In the genomic region with DNA sequence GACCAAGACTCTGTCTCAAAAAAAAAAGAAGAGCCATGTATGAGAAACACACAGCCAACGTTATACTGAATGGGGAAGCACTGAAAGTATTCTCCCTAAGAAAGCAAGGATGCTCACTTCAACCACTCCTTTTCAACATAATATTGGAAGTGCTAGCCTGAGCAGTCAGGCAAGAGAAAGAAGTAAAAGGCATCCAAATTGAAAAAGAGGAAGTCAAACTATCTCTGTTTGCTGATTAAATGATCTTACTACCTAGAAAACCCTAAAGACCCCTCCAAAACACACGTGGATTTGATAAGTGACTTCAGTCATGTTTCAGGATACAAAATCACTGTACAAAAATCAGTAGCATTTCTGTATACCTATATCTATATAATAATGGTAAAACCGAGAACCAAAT, we compare ENCODE assay signal across 35 cellular contexts.
"Had no signal": no experiment of that assay in that cellular context is flagged by ENCODE, and none has a peak within 500 bp of the region (broad histone marks: within the 10 kb centered on the region; RNA-seq: fewer than 3 reads in every experiment).

No MANE protein-coding gene starts in this region.

- H3K27ac ChIP-seq: adrenal gland, body of pancreas, brain microvascular endothelial cell, breast epithelium, WERI-Rb-1 had no signal

- H3K9me3 ChIP-seq: adrenal gland, body of pancreas, breast epithelium had no signal

- H3K36me3 ChIP-seq: breast epithelium, WERI-Rb-1 had no signal

- DNase-seq: activated CD4-positive, alpha-beta memory T cell treated with anti-CD3 and anti-CD28 coated beads for 36 hours; activated CD4-positive, alpha-beta T cell treated with anti-CD3 and anti-CD28 coated beads for 1 hour; activated CD4-positive, alpha-beta T cell treated with anti-CD3 and anti-CD28 coated beads for 36 hours; activated CD4-positive, alpha-beta T cell treated with anti-CD3 and anti-CD28 coated beads for 48 hours; activated CD4-positive, alpha-beta T cell treated with anti-CD3 and anti-CD28 coated beads, Interleukin-2, amount 10 ng/mL, durations not matched to agents 7 days and 5 days; activated CD4-positive, CD25-positive, alpha-beta regulatory T cell; activated CD8-positive, alpha-beta memory T cell treated with anti-CD3 and anti-CD28 coated beads, Interleukin-2, amount 50 U/mL, for 4 hours; activated CD8-positive, alpha-beta T cell treated with anti-CD3 and anti-CD28 coated beads for 36 hours; activated effector memory CD4-positive, alpha-beta T cell treated with anti-CD3 and anti-CD28 coated beads, Interleukin-2, amount 50 U/mL, for 16 hours; activated gamma-delta T cell treated with Interleukin-2 at 50 U/mL for 16 hours; activated naive CD4-positive, alpha-beta T cell; activated naive CD4-positive, alpha-beta T cell treated with anti-CD3 and anti-CD28 coated beads for 36 hours; activated naive CD4-positive, alpha-beta T cell treated with anti-CD3 and anti-CD28 coated beads, Interleukin-2, amount 50 U/mL, for 16 hours; activated naive CD8-positive, alpha-beta T cell treated with anti-CD3 and anti-CD28 coated beads for 36 hours; activated T-cell treated with anti-CD3 and anti-CD28 coated beads for 4 hours; activated T-cell treated with anti-CD3 and anti-CD28 coated beads, Interleukin-2, amount 50 U/mL, for 1 hour; activated T-cell treated with anti-CD3 and anti-CD28 coated beads, Interleukin-2, amount 50 U/mL, for 4 hours; activated T-cell treated with anti-CD3 and anti-CD28 coated beads, Interleukin-2, amount 50 U/mL, for 72 hours; adrenal gland; amniotic stem cell; aorta; body of pancreas; brain microvascular endothelial cell; central memory CD4-positive, alpha-beta T cell; T-helper 1 cell; T-helper 2 cell; T-helper 9 cell; WERI-Rb-1 had no signal

- H3K4me3 ChIP-seq: adrenal gland, body of pancreas, breast epithelium had no signal

- ATAC-seq: activated CD4-positive, alpha-beta T cell treated with anti-CD3 and anti-CD28 coated beads for 36 hours; activated CD4-positive, CD25-positive, alpha-beta regulatory T cell treated with anti-CD3 and anti-CD28 coated beads, Interleukin-2, amount 50 U/mL, for 24 hours; activated CD8-positive, alpha-beta T cell treated with anti-CD3 and anti-CD28 coated beads for 36 hours; activated naive CD4-positive, alpha-beta T cell treated with anti-CD3 and anti-CD28 coated beads, Interleukin-2, amount 50 U/mL, for 72 hours; activated T-cell treated with anti-CD3 and anti-CD28 coated beads, Interleukin-2, amount 50 U/mL, for 4 hours; activated T-cell treated with anti-CD3 and anti-CD28 coated beads, Interleukin-2, amount 50 U/mL, for 72 hours; activated T-helper 17 cell treated with anti-CD3 and anti-CD28 coated beads, Interleukin-2, amount 50 U/mL, for 72 hours; body of pancreas; WTC11 had no signal

- H3K27me3 ChIP-seq: adrenal gland, body of pancreas, brain microvascular endothelial cell, breast epithelium had no signal

- H3K4me1 ChIP-seq: adrenal gland, body of pancreas, breast epithelium had no signal

- FAIRE-seq: astrocyte, TTC549 had no signal
